Comparison of ENCODE assay signal across 20 cellular contexts in the genomic region with DNA sequence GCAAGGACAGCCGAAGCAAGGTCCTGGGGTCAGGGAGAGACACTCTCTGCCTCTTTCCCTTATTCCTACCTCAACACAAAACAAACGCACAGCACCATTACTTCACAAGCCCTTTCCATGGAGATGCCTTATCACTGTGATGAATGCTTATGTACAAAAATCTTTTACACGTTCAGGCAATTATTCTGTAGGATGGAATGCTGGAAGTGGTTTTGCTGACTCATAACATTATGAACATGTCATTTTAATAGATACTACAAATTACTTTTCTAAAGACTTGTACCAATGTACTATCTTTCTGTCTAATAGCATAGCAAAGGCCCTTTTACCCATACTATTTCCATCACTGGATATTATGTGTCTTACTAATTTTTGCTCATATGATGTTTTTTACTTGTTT.
DNase-seq lines count a peak whose midpoint lies in the region; ATAC-seq and TF ChIP-seq lines count a peak whose summit lies in the region.
"Had no signal": no experiment of that assay in that cellular context is flagged by ENCODE, and none has a peak within 500 bp of the region (broad histone marks: within the 10 kb centered on the region; RNA-seq: fewer than 3 reads in every experiment).

No MANE protein-coding gene starts in this region.

- no peaks in the 10 kb centered on the region for H3K4me1 ChIP-seq in smooth muscle cell (ENCODE audit: low read depth)
- H3K4me1 ChIP-seq: gastroesophageal sphincter had no signal

- ATAC-seq in natural killer cell treated with Interleukin-12 subunit alpha and Interleukin-12 subunit beta and Interleukin-15 and Interleukin-18, amount 100 ng/mL, for 72 hours: no peak
- ATAC-seq in HG03354 (IDR thresholded peaks at IDR 0.05; ENCODE audit: poor library complexity, severe bottlenecking, unreplicated experiment) (no peak), GM21515 (IDR thresholded peaks at IDR 0.05; ENCODE audit: unreplicated experiment) (no peak)
- ATAC-seq: gastroesophageal sphincter had no signal

- no peaks in the 10 kb centered on the region for H3K36me3 Mint-ChIP-seq in natural killer cell treated with Interleukin-12 subunit alpha and Interleukin-12 subunit beta and Interleukin-15 and Interleukin-18, amount 100 ng/mL, for 72 hours
- H3K36me3 Mint-ChIP-seq: naive B cell had no signal

- H3K9me3 ChIP-seq in smooth muscle cell (replicated peaks; ENCODE audit: low read depth): no peaks in the 10 kb centered on the region
- H3K9me3 ChIP-seq: gastroesophageal sphincter, pancreas had no signal

- TF ChIP-seq CTCF in epithelial cell of esophagus (IDR thresholded peaks at IDR 0.05; ENCODE audit: insufficient read depth, low read depth, low read length, missing control alignments) (no peak), smooth muscle cell (IDR thresholded peaks at IDR 0.05; ENCODE audit: borderline replicate concordance, insufficient read depth, poor library complexity, severe bottlenecking) (no peak)

- no peaks in the 10 kb centered on the region for H3K36me3 ChIP-seq in smooth muscle cell (ENCODE audit: low read depth)

- no peaks in the 10 kb centered on the region for H3K27me3 ChIP-seq in smooth muscle cell (ENCODE audit: low read depth)
- H3K27me3 ChIP-seq: gastroesophageal sphincter, pancreas had no signal

- no peaks in the 10 kb centered on the region for H3F3A ChIP-seq in smooth muscle cell (ENCODE audit: low read depth)

- no peak overlapping the region for H3K4me3 ChIP-seq in epithelial cell of esophagus (ENCODE audit: low read length)
- no peak overlapping the region for H3K4me3 ChIP-seq in smooth muscle cell
- H3K4me3 ChIP-seq: gastroesophageal sphincter, lung, pancreas, SK-N-MC, skin epidermis had no signal

- no peak overlapping the region for H3K9ac ChIP-seq in smooth muscle cell (ENCODE audit: low read depth)

- H3K4me2 ChIP-seq in smooth muscle cell: peak overlapping the region; percentile 34

- H3K27ac Mint-ChIP-seq in natural killer cell treated with Interleukin-12 subunit alpha and Interleukin-12 subunit beta and Interleukin-15 and Interleukin-18, amount 100 ng/mL, for 72 hours: no peak overlapping the region
- H3K27ac Mint-ChIP-seq: activated naive CD4-positive, alpha-beta T cell treated with anti-CD3 and anti-CD28 coated beads for 36 hours; brain; naive B cell had no signal

- no peaks in the 10 kb centered on the region for H3K4me1 Mint-ChIP-seq in natural killer cell treated with Interleukin-12 subunit alpha and Interleukin-12 subunit beta and Interleukin-15 and Interleukin-18, amount 100 ng/mL, for 72 hours (ENCODE audit: low read depth in 2 of 2)
- H3K4me1 Mint-ChIP-seq: brain, naive B cell had no signal

- H2AFZ ChIP-seq in smooth muscle cell (ENCODE audit: low read depth): no peak overlapping the region

- H3K4me3 Mint-ChIP-seq in natural killer cell treated with Interleukin-12 subunit alpha and Interleukin-12 subunit beta and Interleukin-15 and Interleukin-18, amount 100 ng/mL, for 72 hours: no peak overlapping the region
- H3K4me3 Mint-ChIP-seq: activated naive CD4-positive, alpha-beta T cell treated with anti-CD3 and anti-CD28 coated beads for 36 hours; brain; naive B cell had no signal

- H4K20me1 ChIP-seq in smooth muscle cell (ENCODE audit: low read depth): no peaks in the 10 kb centered on the region

- peaks cover 11 to 24% of the 10 kb centered on the region in 2 donors for H3K27me3 Mint-ChIP-seq in natural killer cell treated with Interleukin-12 subunit alpha and Interleukin-12 subunit beta and Interleukin-15 and Interleukin-18, amount 100 ng/mL, for 72 hours
- H3K27me3 Mint-ChIP-seq: brain had no signal

- H3K79me2 ChIP-seq in smooth muscle cell (ENCODE audit: low read depth): no peaks in the 10 kb centered on the region

- H3K27ac ChIP-seq in smooth muscle cell (ENCODE audit: low read depth): no peak overlapping the region
- H3K27ac ChIP-seq: gastroesophageal sphincter, SK-N-MC, skin epidermis had no signal

- 68% methylated on average over 3 of the region's 3 CpGs for WGBS in smooth muscle cell (ENCODE audit: low lambda C conversion rate)

- DNase-seq in HCEC 1CT: peak; percentile 83
- DNase-seq in RPMI7951 (ENCODE audit: low read depth): peak; percentile 57
- peak; percentile 86 for DNase-seq in epithelial cell of esophagus (ENCODE audit: low read depth)
- DNase-seq in smooth muscle cell (lab: John Stamatoyannopoulos, UW; ENCODE audit: unreplicated experiment): no peak
- no peak for DNase-seq in natural killer cell treated with Interleukin-12 subunit alpha and Interleukin-12 subunit beta and Interleukin-15 and Interleukin-18, amount 100 ng/mL, for 72 hours (ENCODE audit: low spot score)
- DNase-seq: activated CD4-positive, alpha-beta T cell treated with anti-CD3 and anti-CD28 coated beads for 48 hours; activated naive CD4-positive, alpha-beta T cell treated with anti-CD3 and anti-CD28 coated beads for 36 hours; C1 segment of cervical spinal cord; MM.1S; naive B cell; NCI-H2029; NCI-H510A treated with DMSO at 0.1 percent for 48 hours; pancreas had no signal

- H3K9me3 Mint-ChIP-seq in natural killer cell treated with Interleukin-12 subunit alpha and Interleukin-12 subunit beta and Interleukin-15 and Interleukin-18, amount 100 ng/mL, for 72 hours: no peaks in the 10 kb centered on the region
- H3K9me3 Mint-ChIP-seq: activated naive CD4-positive, alpha-beta T cell treated with anti-CD3 and anti-CD28 coated beads for 36 hours; brain; naive B cell had no signal

Comparison
In these comparisons a context has a peak if more than half of its experiments do, and no peak if none do; other contexts are left out.
1. DNase-seq: peak in HCEC 1CT (single experiment), RPMI7951 (single experiment) and epithelial cell of esophagus (single experiment); none in smooth muscle cell (single experiment) and natural killer cell treated with Interleukin-12 subunit alpha and Interleukin-12 subunit beta and Interleukin-15 and Interleukin-18, amount 100 ng/mL, for 72 hours (single experiment).